In genomic region chr12:130263996-130264395, GRCh38 we compare ENCODE assay signal across 27 cellular contexts.
"Had no signal": no experiment of that assay in that cellular context is flagged by ENCODE, and none has a peak within 500 bp of the region (broad histone marks: within the 10 kb centered on the region; RNA-seq: fewer than 3 reads in every experiment).

No MANE protein-coding gene starts in this region.

- H3K27ac ChIP-seq: stomach, suprapubic skin, testis, thoracic aorta, thyroid gland, tibial artery, tibial nerve, transverse colon, upper lobe of left lung, upper lobe of right lung, uterus, vagina had no signal

- FAIRE-seq: urothelium cell line had no signal

- H3K4me3 ChIP-seq: stomach, suprapubic skin, testis, thoracic aorta, thyroid gland, tibial artery, tibial nerve, transverse colon, upper lobe of left lung, upper lobe of right lung, uterus, vagina had no signal

- H3K36me3 ChIP-seq: stomach, suprapubic skin, thoracic aorta, thyroid gland, tibial artery, tibial nerve, transverse colon, upper lobe of left lung, upper lobe of right lung, uterus, vagina had no signal

- H3K9me3 ChIP-seq: stomach, suprapubic skin, testis, thoracic aorta, thyroid gland, tibial artery, transverse colon, upper lobe of left lung, upper lobe of right lung, uterus, vagina had no signal

- ATAC-seq: stimulated activated effector memory CD8-positive, alpha-beta T cell treated with anti-CD3 and anti-CD28 coated beads, Interleukin-12 subunit alpha, Interleukin-12 subunit beta, amount 100 ng/mL, for 72 hours; stimulated activated memory B cell treated with anti-CD40 and anti-IgM and Interleukin-4, amounts not matched to agents 10 μg/mL and 1 μg/mL and 100 μg/mL, for 72 hours; stimulated activated naive B cell treated with anti-CD40 and anti-IgM and Interleukin-4, amounts not matched to agents 10 μg/mL and 1 μg/mL and 100 μg/mL, for 72 hours; stimulated activated naive CD8-positive, alpha-beta T cell treated with anti-CD3 and anti-CD28 coated beads, Interleukin-15, amount 100 ng/mL, for 72 hours; stimulated activated naive CD8-positive, alpha-beta T cell treated with anti-CD3 and anti-CD28 coated beads, Interleukin-15, Interleukin-2, amounts not matched to agents 100 U/mL and 50 U/mL, for 24 hours; upper lobe of right lung had no signal

- H3K4me1 ChIP-seq: stomach, suprapubic skin, testis, thyroid gland, tibial artery, tibial nerve, transverse colon, upper lobe of left lung, upper lobe of right lung, uterus, vagina had no signal

- H3K27me3 ChIP-seq: suprapubic skin, testis, thyroid gland, tibial nerve, transverse colon, upper lobe of left lung, uterus, vagina had no signal

- DNase-seq: stimulated activated CD4-positive, alpha-beta T cell treated with anti-CD3 and anti-CD28 coated beads, Interleukin-2, amount 100 ng/mL, for 48 hours; stimulated activated CD4-positive, alpha-beta T cell treated with anti-CD3 and anti-CD28 coated beads, Interleukin-4, amount 100 ng/mL, for 1 hour; stimulated activated CD4-positive, alpha-beta T cell treated with anti-CD3 and anti-CD28 coated beads, Interleukin-4, amount 100 ng/mL, for 24 hours; stimulated activated CD4-positive, alpha-beta T cell treated with anti-CD3 and anti-CD28 coated beads, Interleukin-4, amount 100 ng/mL, for 4 hours; stimulated activated CD8-positive, alpha-beta memory T cell treated with anti-CD3 and anti-CD28 coated beads, Interleukin-4, amount 100 ng/mL, for 48 hours; stimulated activated naive B cell treated with anti-CD40 and anti-IgM and Interleukin-4, amounts not matched to agents 10 μg/mL and 1 μg/mL and 100 μg/mL, for 72 hours; stimulated activated naive CD4-positive, alpha-beta T cell; stimulated activated naive CD4-positive, alpha-beta T cell treated with Interleukin-2 at 50 U/mL for 16 hours; stimulated activated naive CD8-positive, alpha-beta T cell treated with anti-CD3 and anti-CD28 coated beads, Interleukin-15, amount 100 ng/mL, for 72 hours; stimulated activated naive CD8-positive, alpha-beta T cell treated with anti-CD3 and anti-CD28 coated beads, Interleukin-15, Interleukin-2, amounts not matched to agents 100 U/mL and 50 U/mL, for 24 hours; stomach; substantia nigra; testis; thyroid gland; tibial artery; transverse colon; trophoblast cell; upper lobe of left lung; upper lobe of right lung; uterus had no signal
